14 cellular contexts compared by ENCODE assay signal in the genomic region with DNA sequence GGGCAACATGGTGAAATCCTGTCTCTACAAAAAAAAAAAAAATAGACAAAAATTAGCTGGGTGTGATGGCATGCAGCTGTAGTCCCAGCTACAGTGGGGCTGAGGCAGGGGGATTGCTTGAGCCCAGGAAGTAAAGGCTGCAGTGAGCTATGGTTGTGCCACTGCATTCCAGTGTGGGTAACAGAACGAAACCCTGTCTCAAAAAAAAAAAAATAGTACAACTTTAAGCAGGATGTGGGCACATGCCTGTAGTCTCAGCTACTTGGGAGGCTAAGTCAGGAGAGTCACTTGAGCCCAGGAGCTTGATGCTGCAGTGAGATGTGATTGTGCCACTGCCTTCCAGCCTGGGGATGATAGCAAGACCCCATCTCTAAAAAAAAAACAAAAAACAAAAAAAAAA. TPM values are rescaled to one million over a fixed set of nuclear protein-coding genes. Genes with fewer than 3 reads are reported as not detected.
DNase-seq lines count a peak whose midpoint lies in the region; ATAC-seq, FAIRE-seq and TF ChIP-seq lines count a peak whose summit lies in the region.
"Had no signal": no experiment of that assay in that cellular context is flagged by ENCODE, and none has a peak within 500 bp of the region (broad histone marks: within the 10 kb centered on the region; RNA-seq: fewer than 3 reads in every experiment).

No MANE protein-coding gene starts in this region.

- WGBS in GM23248 (ENCODE audit: low coverage in 1 of 2, low lambda C conversion rate in 2 of 2, missing lambda C conversion rate in 2 of 2), 2 experiments, result 0 to 4% methylated on average over 1 of the region's 1 CpG
- WGBS in body of pancreas, 2 donors, result 59 to 81% methylated on average over 1 of the region's 1 CpG

- in situ Hi-C loops in GM23248 (cut with MboI), result no loop called here

- peak overlapping the region; percentile 94 for H3K4me2 ChIP-seq in GM23248 (ENCODE audit: unreplicated experiment)

- H3F3A ChIP-seq in GM23248 (ENCODE audit: insufficient read depth), result peaks cover 35% of the 10 kb centered on the region

- peak; percentile 92 to 94 for ATAC-seq in CD4-positive, CD25-positive, alpha-beta regulatory T cell (ENCODE audit: low read depth in 2 of 2)
- ATAC-seq in GM18868 (IDR thresholded peaks at IDR 0.05; ENCODE audit: unreplicated experiment), result no peak
- ATAC-seq in body of pancreas, result no peak
- ATAC-seq: psoas muscle had no signal

- no peaks in the 10 kb centered on the region for H3K9me3 ChIP-seq in CD4-positive, CD25-positive, alpha-beta regulatory T cell (ENCODE audit: control insufficient read depth in 2 of 2, low read length in 2 of 2)
- no peaks in the 10 kb centered on the region for H3K9me3 ChIP-seq in GM23248 (ENCODE audit: low read depth)
- H3K9me3 ChIP-seq in body of pancreas, result no peaks in the 10 kb centered on the region
- H3K9me3 ChIP-seq: psoas muscle had no signal

- peak overlapping the region in 2 of 3 donors; percentile 16 to 62 for H3K27ac Mint-ChIP-seq in CD4-positive, CD25-positive, alpha-beta regulatory T cell
- H3K27ac Mint-ChIP-seq in activated CD4-positive, alpha-beta memory T cell treated with anti-CD3 and anti-CD28 coated beads, Interleukin-2, amount 10 ng/mL, durations not matched to agents 7 days and 5 days, result peak overlapping the region; percentile 74
- H3K27ac Mint-ChIP-seq: activated B cell treated with CpG ODN at 0.5 μM for 24 hours had no signal

- H3K4me1 ChIP-seq in CD4-positive, CD25-positive, alpha-beta regulatory T cell (ENCODE audit: control insufficient read depth, insufficient read depth, low read length, poor library complexity, severe bottlenecking), result peaks cover 38% of the 10 kb centered on the region
- H3K4me1 ChIP-seq in GM23248 (ENCODE audit: insufficient read depth) (peaks cover 43% of the 10 kb centered on the region), body of pancreas (peaks cover 10% of the 10 kb centered on the region)

- peak overlapping the region; percentile 26 for H3K4me3 ChIP-seq in CD4-positive, CD25-positive, alpha-beta regulatory T cell (ENCODE audit: low read depth, low read length)
- H3K4me3 ChIP-seq in GM23248 (no peak overlapping the region), body of pancreas (no peak overlapping the region)
- H3K4me3 ChIP-seq: lung, psoas muscle had no signal

- POLR2A ChIA-PET in activated CD4-positive, alpha-beta memory T cell treated with anti-CD3 and anti-CD28 coated beads, Interleukin-2, amount 10 ng/mL, durations not matched to agents 7 days and 5 days (lab: Charles Lee), result interaction anchor here (0.7 to 1.6 kb wide), 9 partner anchors 11 to 130 kb away, joined by 3 to 5 read pairs (median 4); no protein-coding TSS in a partner anchor

- no peak for TF ChIP-seq CTCF in body of pancreas (IDR thresholded peaks at IDR 0.05)

- H4K20me1 ChIP-seq in GM23248 (ENCODE audit: insufficient read depth), result no peaks in the 10 kb centered on the region

- peaks cover 23 to 81% (median 57%) of the 10 kb centered on the region in 4 donors for H3K4me1 Mint-ChIP-seq in CD4-positive, CD25-positive, alpha-beta regulatory T cell
- H3K4me1 Mint-ChIP-seq in activated CD4-positive, alpha-beta memory T cell treated with anti-CD3 and anti-CD28 coated beads, Interleukin-2, amount 10 ng/mL, durations not matched to agents 7 days and 5 days, result peaks cover 59% of the 10 kb centered on the region

- CTCF ChIA-PET in activated CD4-positive, alpha-beta memory T cell treated with anti-CD3 and anti-CD28 coated beads, Interleukin-2, amount 10 ng/mL, durations not matched to agents 7 days and 5 days (lab: Charles Lee), result interaction anchor here (1.3 to 8.2 kb wide), 6 partner anchors 15 to 172 kb away, joined by 5 to 85 read pairs (median 6); a partner anchor contains a TSS

- H3K27me3 Mint-ChIP-seq in CD4-positive, CD25-positive, alpha-beta regulatory T cell, result no peaks in the 10 kb centered on the region
- H3K27me3 Mint-ChIP-seq in activated CD4-positive, alpha-beta memory T cell treated with anti-CD3 and anti-CD28 coated beads, Interleukin-2, amount 10 ng/mL, durations not matched to agents 7 days and 5 days, result no peaks in the 10 kb centered on the region
- H3K27me3 Mint-ChIP-seq: activated B cell treated with CpG ODN at 0.5 μM for 24 hours had no signal

- H3K9ac ChIP-seq in GM23248, result no peak overlapping the region

- peak in 2 of 3 donors; percentile 56 to 82 for DNase-seq in CD4-positive, CD25-positive, alpha-beta regulatory T cell
- peak; percentile 38 for DNase-seq in GM23248
- DNase-seq in activated CD4-positive, alpha-beta memory T cell treated with anti-CD3 and anti-CD28 coated beads, Interleukin-2, amount 10 ng/mL, durations not matched to agents 7 days and 5 days, result peak; percentile 49
- peak; percentile 69 for DNase-seq in glomerular visceral epithelial cell (ENCODE audit: extremely low spot score)
- DNase-seq in H54 (ENCODE audit: insufficient read length, low spot score), result no peak
- DNase-seq in AG08395 (ENCODE audit: low spot score), result no peak
- no peak for DNase-seq in body of pancreas
- DNase-seq: activated B cell treated with CpG ODN at 0.5 μM for 24 hours, H7, NCI-H1105 treated with DMSO at 0.1 percent for 48 hours, psoas muscle had no signal

- H3K36me3 Mint-ChIP-seq in CD4-positive, CD25-positive, alpha-beta regulatory T cell, result peaks cover 9% of the 10 kb centered on the region
- peaks cover 4% of the 10 kb centered on the region for H3K36me3 Mint-ChIP-seq in activated CD4-positive, alpha-beta memory T cell treated with anti-CD3 and anti-CD28 coated beads, Interleukin-2, amount 10 ng/mL, durations not matched to agents 7 days and 5 days (ENCODE audit: low read depth)

- no peak overlapping the region for H2AFZ ChIP-seq in GM23248

- no peaks in the 10 kb centered on the region for H3K9me2 ChIP-seq in GM23248 (ENCODE audit: insufficient read depth)

- intact Hi-C loops in body of pancreas (cut with DNase I), result no loop called here

- no peaks in the 10 kb centered on the region for H3K36me3 ChIP-seq in CD4-positive, CD25-positive, alpha-beta regulatory T cell (ENCODE audit: control insufficient read depth, insufficient read depth, low read length)
- H3K36me3 ChIP-seq in GM23248 (ENCODE audit: low read depth), result no peaks in the 10 kb centered on the region
- no peaks in the 10 kb centered on the region for H3K36me3 ChIP-seq in body of pancreas (replicated peaks in 1 of 2; ENCODE audit: insufficient read depth in 1 of 2, low read depth in 2 of 2)

- H3K27me3 ChIP-seq in CD4-positive, CD25-positive, alpha-beta regulatory T cell (ENCODE audit: control insufficient read depth, insufficient read depth, low read length), result no peaks in the 10 kb centered on the region
- H3K27me3 ChIP-seq in GM23248 (replicated peaks; ENCODE audit: insufficient read depth) (no peaks in the 10 kb centered on the region), body of pancreas (no peaks in the 10 kb centered on the region)

- peaks cover 90% of the 10 kb centered on the region for H3K79me2 ChIP-seq in GM23248 (ENCODE audit: insufficient read depth)

- H3K27ac ChIP-seq in CD4-positive, CD25-positive, alpha-beta regulatory T cell (ENCODE audit: insufficient read depth, low read length, poor library complexity, severe bottlenecking), result no peak overlapping the region
- peak overlapping the region; percentile 75 for H3K27ac ChIP-seq in GM23248
- no peak overlapping the region for H3K27ac ChIP-seq in body of pancreas
- H3K27ac ChIP-seq: psoas muscle had no signal

- no peak for TF ChIP-seq POLR2A in H54 (IDR thresholded peaks at IDR 0.05; ENCODE audit: low read depth, low read length)
- TF ChIP-seq POLR2A in body of pancreas (IDR thresholded peaks at IDR 0.05), result no peak

- peak overlapping the region in 3 of 4 donors; percentile 0 to 64 (median 56) for H3K4me3 Mint-ChIP-seq in CD4-positive, CD25-positive, alpha-beta regulatory T cell
- H3K4me3 Mint-ChIP-seq in activated CD4-positive, alpha-beta memory T cell treated with anti-CD3 and anti-CD28 coated beads, Interleukin-2, amount 10 ng/mL, durations not matched to agents 7 days and 5 days, result no peak overlapping the region
- H3K4me3 Mint-ChIP-seq: activated B cell treated with CpG ODN at 0.5 μM for 24 hours had no signal

- H3K9me3 Mint-ChIP-seq in CD4-positive, CD25-positive, alpha-beta regulatory T cell, result peaks cover 0 to 2% (median 0%) of the 10 kb centered on the region in 7 donors
- H3K9me3 Mint-ChIP-seq in activated CD4-positive, alpha-beta memory T cell treated with anti-CD3 and anti-CD28 coated beads, Interleukin-2, amount 10 ng/mL, durations not matched to agents 7 days and 5 days, result no peaks in the 10 kb centered on the region
- H3K9me3 Mint-ChIP-seq: activated B cell treated with CpG ODN at 0.5 μM for 24 hours had no signal

- FAIRE-seq in H54 (lab: Jason Lieb, UNC), result no peak
- FAIRE-seq: urothelium cell line had no signal

RNA-seq across cellular contexts. Expression of a gene that starts 43.6 kb away (rescaled TPM):
- total RNA-seq in CD4-positive, CD25-positive, alpha-beta regulatory T cell, result 19.7 TPM
- 1 to 10 TPM; 3.5 to 4.2 (median 3.5) TPM for polyA plus RNA-seq in CD4-positive, CD25-positive, alpha-beta regulatory T cell
- total RNA-seq in GM23248 (2014; rRNA removed; shearing (Covaris generic)), result 12.6 and 16.7 TPM in 2 replicates
- polyA plus RNA-seq in GM23248 (2016; fragmentation: Nextera tagmentation; extraction: Ambion mirVana), result 7.4 and 7.8 TPM in 2 replicates
- 10 to 100 TPM; 17.5 to 18.0 TPM for total RNA-seq in activated CD4-positive, alpha-beta memory T cell treated with anti-CD3 and anti-CD28 coated beads, Interleukin-2, amount 10 ng/mL, durations not matched to agents 7 days and 5 days
- total RNA-seq in body of pancreas, result 1 to 10 TPM; 2.0 to 7.0 TPM

Comparison
In these comparisons a context has a peak if more than half of its experiments do, and no peak if none do; other contexts are left out.
1. ATAC-seq: peak in CD4-positive, CD25-positive, alpha-beta regulatory T cell (2 of 2); none in GM18868 (single experiment) and body of pancreas (single experiment).
2. DNase-seq: peak in CD4-positive, CD25-positive, alpha-beta regulatory T cell (2 of 3), GM23248 (single experiment), activated CD4-positive, alpha-beta memory T cell treated with anti-CD3 and anti-CD28 coated beads, Interleukin-2, amount 10 ng/mL, durations not matched to agents 7 days and 5 days (single experiment) and glomerular visceral epithelial cell (single experiment); none in H54 (single experiment), AG08395 (single experiment) and body of pancreas (0 of 4).